ENCODE assay signal across 11 cellular contexts in genomic region chr1:172144445-172145060, GRCh38.
A peak's percentile ranks its signal among the peaks of the same experiment; 100 is the strongest.
DNase-seq lines count a peak whose midpoint lies in the region; ATAC-seq, FAIRE-seq and TF ChIP-seq lines count a peak whose summit lies in the region.
"Had no signal": no experiment of that assay in that cellular context is flagged by ENCODE, and none has a peak within 500 bp of the region (broad histone marks: within the 10 kb centered on the region; RNA-seq: fewer than 3 reads in every experiment).

No MANE protein-coding gene starts in this region.

- peaks cover 4% of the 10 kb centered on the region for H3K9me3 Mint-ChIP-seq in T-helper 2 cell treated with Interferon-gamma antibody and Interleukin-4, amounts not matched to agents 5 μg/mL and 100 μg/mL, for 36 hours

- no peaks in the 10 kb centered on the region for H3K27me3 Mint-ChIP-seq in T-helper 2 cell treated with Interferon-gamma antibody and Interleukin-4, amounts not matched to agents 5 μg/mL and 100 μg/mL, for 36 hours (ENCODE audit: low read depth)

- H3K27ac Mint-ChIP-seq in T-helper 2 cell treated with Interferon-gamma antibody and Interleukin-4, amounts not matched to agents 5 μg/mL and 100 μg/mL, for 36 hours: peak overlapping the region; percentile 31

- H3K4me3 Mint-ChIP-seq in T-helper 2 cell treated with Interferon-gamma antibody and Interleukin-4, amounts not matched to agents 5 μg/mL and 100 μg/mL, for 36 hours: no peak overlapping the region

- no peaks in the 10 kb centered on the region for H3K9me2 ChIP-seq in MM.1S (replicated peaks; ENCODE audit: insufficient read depth, low read length)

- WGBS in esophagus muscularis mucosa: 27% methylated on average over 13 of the region's 13 CpGs

- H3F3A ChIP-seq in MM.1S (ENCODE audit: insufficient read depth, low read length): no peaks in the 10 kb centered on the region

- H3K79me2 ChIP-seq in MM.1S (ENCODE audit: low read length): no peaks in the 10 kb centered on the region

- H3K4me3 ChIP-seq in esophagus muscularis mucosa: peak overlapping the region; percentile 54 to 68 (median 62)
- H3K4me3 ChIP-seq in MM.1S (ENCODE audit: low read length): no peak overlapping the region
- H3K4me3 ChIP-seq: A549 had no signal

- no peak for FAIRE-seq in urothelium cell line (lab: Jason Lieb, UNC)
- FAIRE-seq: A549 had no signal

- H2AFZ ChIP-seq in MM.1S (ENCODE audit: low read length): no peak overlapping the region

- intact Hi-C loops in esophagus muscularis mucosa (cut with DNase I): loop anchor here (2.0 to 5.0 kb wide), 2 partner anchors 254 to 388 kb away; partner anchors contain the start of gene SUCO

- H3K36me3 Mint-ChIP-seq in T-helper 2 cell treated with Interferon-gamma antibody and Interleukin-4, amounts not matched to agents 5 μg/mL and 100 μg/mL, for 36 hours (ENCODE audit: low read depth): no peaks in the 10 kb centered on the region

- H3K4me2 ChIP-seq in MM.1S (ENCODE audit: low read depth, low read length): no peak overlapping the region
- H3K4me2 ChIP-seq: A549 had no signal

- ATAC-seq in GM18868 (IDR thresholded peaks at IDR 0.05; ENCODE audit: unreplicated experiment): no peak
- ATAC-seq: A549, foreskin keratinocyte had no signal

- DNase-seq in T-helper 2 cell treated with Interferon-gamma antibody and Interleukin-4, amounts not matched to agents 5 μg/mL and 100 μg/mL, for 36 hours (ENCODE audit: low spot score): no peak
- DNase-seq in T-helper 2 cell (no peak), esophagus muscularis mucosa (ENCODE audit: extremely low spot score) (peak; percentile 94), myocyte (ENCODE audit: low read depth) (peak; percentile 98), urothelium cell line (ENCODE audit: low spot score) (peak; percentile 74), MM.1S (no peak)
- no peak for DNase-seq in activated CD8-positive, alpha-beta memory T cell treated with anti-CD3 and anti-CD28 coated beads, Interleukin-2, amount 50 U/mL, for 4 hours
- DNase-seq: activated CD4-positive, CD25-positive, alpha-beta regulatory T cell; foreskin keratinocyte had no signal

- H3K9me3 ChIP-seq in esophagus muscularis mucosa (no peaks in the 10 kb centered on the region), MM.1S (replicated peaks; ENCODE audit: insufficient read depth, low read length) (no peaks in the 10 kb centered on the region)
- H3K9me3 ChIP-seq: A549 had no signal

- no peak for TF ChIP-seq EP300 in esophagus muscularis mucosa (IDR thresholded peaks at IDR 0.05)

- H3K27ac ChIP-seq in esophagus muscularis mucosa (replicated peaks in 1 of 4): peak overlapping the region; percentile 85 to 88 (median 86)
- no peak overlapping the region for H3K27ac ChIP-seq in MM.1S (ENCODE audit: low read length)
- H3K27ac ChIP-seq: A549, foreskin keratinocyte had no signal

- TF ChIP-seq CTCF in esophagus muscularis mucosa (IDR thresholded peaks at IDR 0.05): no peak
- no peak for TF ChIP-seq CTCF in MM.1S (IDR thresholded peaks at IDR 0.05; ENCODE audit: low read length)

- H3K27me3 ChIP-seq in esophagus muscularis mucosa (no peaks in the 10 kb centered on the region), MM.1S (replicated peaks; ENCODE audit: insufficient read depth, low read length) (no peaks in the 10 kb centered on the region)
- H3K27me3 ChIP-seq: foreskin keratinocyte had no signal

- peaks cover 0 to 27% (median 23%) of the 10 kb centered on the region in 4 donors for H3K4me1 ChIP-seq in esophagus muscularis mucosa
- no peaks in the 10 kb centered on the region for H3K4me1 ChIP-seq in MM.1S (ENCODE audit: low read length)

- TF ChIP-seq POLR2A in esophagus muscularis mucosa (IDR thresholded peaks at IDR 0.05; ENCODE audit: low read depth): peak; percentile 23

- no peak overlapping the region for H3K9ac ChIP-seq in MM.1S (ENCODE audit: low read length)

- peaks cover 9% of the 10 kb centered on the region for H3K4me1 Mint-ChIP-seq in T-helper 2 cell treated with Interferon-gamma antibody and Interleukin-4, amounts not matched to agents 5 μg/mL and 100 μg/mL, for 36 hours (ENCODE audit: low read depth)

- H3K36me3 ChIP-seq in esophagus muscularis mucosa (no peaks in the 10 kb centered on the region), MM.1S (replicated peaks; ENCODE audit: insufficient read depth, low read length) (no peaks in the 10 kb centered on the region)

- no peaks in the 10 kb centered on the region for H4K20me1 ChIP-seq in MM.1S (ENCODE audit: insufficient read depth, low read length)

Comparison
In these comparisons a context has a peak if more than half of its experiments do, and no peak if none do; other contexts are left out.
1. DNase-seq: peak in esophagus muscularis mucosa (single experiment), myocyte (single experiment) and urothelium cell line (single experiment); none in T-helper 2 cell treated with Interferon-gamma antibody and Interleukin-4, amounts not matched to agents 5 μg/mL and 100 μg/mL, for 36 hours (single experiment), T-helper 2 cell (0 of 5), activated CD8-positive, alpha-beta memory T cell treated with anti-CD3 and anti-CD28 coated beads, Interleukin-2, amount 50 U/mL, for 4 hours (single experiment) and MM.1S (single experiment).